ENCODE assay signal across 1 cellular context in genomic region chr9:101387871-101388506, GRCh38.
A peak's percentile ranks its signal among the peaks of the same experiment; 100 is the strongest.
TF ChIP-seq lines count a peak whose summit lies in the region.

No MANE protein-coding gene starts in this region.

TF ChIP-seq in HepG2, 621 proteins besides CTCF, POLR2A, EP300 and RAD21 (continued from another document and continues in another):
- TF ChIP-seq, protein P1, sequence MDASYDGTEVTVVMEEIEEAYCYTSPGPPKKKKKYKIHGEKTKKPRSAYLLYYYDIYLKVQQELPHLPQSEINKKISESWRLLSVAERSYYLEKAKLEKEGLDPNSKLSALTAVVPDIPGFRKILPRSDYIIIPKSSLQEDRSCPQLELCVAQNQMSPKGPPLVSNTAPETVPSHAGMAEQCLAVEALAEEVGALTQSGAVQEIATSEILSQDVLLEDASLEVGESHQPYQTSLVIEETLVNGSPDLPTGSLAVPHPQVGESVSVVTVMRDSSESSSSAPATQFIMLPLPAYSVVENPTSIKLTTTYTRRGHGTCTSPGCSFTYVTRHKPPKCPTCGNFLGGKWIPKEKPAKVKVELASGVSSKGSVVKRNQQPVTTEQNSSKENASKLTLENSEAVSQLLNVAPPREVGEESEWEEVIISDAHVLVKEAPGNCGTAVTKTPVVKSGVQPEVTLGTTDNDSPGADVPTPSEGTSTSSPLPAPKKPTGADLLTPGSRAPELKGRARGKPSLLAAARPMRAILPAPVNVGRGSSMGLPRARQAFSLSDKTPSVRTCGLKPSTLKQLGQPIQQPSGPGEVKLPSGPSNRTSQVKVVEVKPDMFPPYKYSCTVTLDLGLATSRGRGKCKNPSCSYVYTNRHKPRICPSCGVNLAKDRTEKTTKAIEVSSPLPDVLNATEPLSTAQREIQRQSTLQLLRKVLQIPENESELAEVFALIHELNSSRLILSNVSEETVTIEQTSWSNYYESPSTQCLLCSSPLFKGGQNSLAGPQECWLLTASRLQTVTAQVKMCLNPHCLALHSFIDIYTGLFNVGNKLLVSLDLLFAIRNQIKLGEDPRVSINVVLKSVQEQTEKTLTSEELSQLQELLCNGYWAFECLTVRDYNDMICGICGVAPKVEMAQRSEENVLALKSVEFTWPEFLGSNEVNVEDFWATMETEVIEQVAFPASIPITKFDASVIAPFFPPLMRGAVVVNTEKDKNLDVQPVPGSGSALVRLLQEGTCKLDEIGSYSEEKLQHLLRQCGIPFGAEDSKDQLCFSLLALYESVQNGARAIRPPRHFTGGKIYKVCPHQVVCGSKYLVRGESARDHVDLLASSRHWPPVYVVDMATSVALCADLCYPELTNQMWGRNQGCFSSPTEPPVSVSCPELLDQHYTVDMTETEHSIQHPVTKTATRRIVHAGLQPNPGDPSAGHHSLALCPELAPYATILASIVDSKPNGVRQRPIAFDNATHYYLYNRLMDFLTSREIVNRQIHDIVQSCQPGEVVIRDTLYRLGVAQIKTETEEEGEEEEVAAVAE (CRISPR knock-in tag; IDR thresholded peaks at IDR 0.05; ENCODE audit: borderline replicate concordance): 0 out of 2 replicates have a peak, but pooled peaks have one; percentile 15
- TF ChIP-seq, protein P2, sequence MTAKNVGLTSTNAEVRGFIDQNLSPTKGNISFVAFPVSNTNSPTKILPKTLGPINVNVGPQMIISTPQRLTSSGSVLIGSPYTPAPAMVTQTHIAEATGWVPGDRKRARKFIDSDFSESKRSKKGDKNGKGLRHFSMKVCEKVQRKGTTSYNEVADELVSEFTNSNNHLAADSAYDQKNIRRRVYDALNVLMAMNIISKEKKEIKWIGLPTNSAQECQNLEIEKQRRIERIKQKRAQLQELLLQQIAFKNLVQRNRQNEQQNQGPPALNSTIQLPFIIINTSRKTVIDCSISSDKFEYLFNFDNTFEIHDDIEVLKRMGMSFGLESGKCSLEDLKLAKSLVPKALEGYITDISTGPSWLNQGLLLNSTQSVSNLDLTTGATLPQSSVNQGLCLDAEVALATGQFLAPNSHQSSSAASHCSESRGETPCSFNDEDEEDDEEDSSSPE (CRISPR knock-in tag; IDR thresholded peaks at IDR 0.05): no peak
- TF ChIP-seq TOPORS (CRISPR knock-in tag; IDR thresholded peaks at IDR 0.05): no peak
- TF ChIP-seq AGO1 (IDR thresholded peaks at IDR 0.05; ENCODE audit: low read depth, low read length, poor library complexity, severe bottlenecking): no peak
- no peak for TF ChIP-seq GLI4 (CRISPR knock-in tag; IDR thresholded peaks at IDR 0.05; ENCODE audit: borderline replicate concordance)
- TF ChIP-seq SP140L (CRISPR knock-in tag; IDR thresholded peaks at IDR 0.05; ENCODE audit: borderline replicate concordance): no peak
- TF ChIP-seq TBP (CRISPR knock-in tag; IDR thresholded peaks at IDR 0.05): no peak
- TF ChIP-seq ZKSCAN5 (CRISPR knock-in tag; IDR thresholded peaks at IDR 0.05): no peak
- TF ChIP-seq ARID3A (IDR thresholded peaks at IDR 0.05; ENCODE audit: low read depth, low read length): peak; percentile 76; the same call in 1 of the 2 replicates
- no peak for TF ChIP-seq SOX6 (IDR thresholded peaks at IDR 0.05)
- TF ChIP-seq SOX6 (CRISPR knock-in tag; IDR thresholded peaks at IDR 0.05): no peak; the same call in 1 of the 2 replicates
- TF ChIP-seq KDM2A (CRISPR knock-in tag; IDR thresholded peaks at IDR 0.05; ENCODE audit: borderline replicate concordance, low read depth): no peak
- TF ChIP-seq FOXP1 (IDR thresholded peaks at IDR 0.05): peak; percentile 39; the same call in 1 of the 2 replicates
- TF ChIP-seq FOXP1 (CRISPR knock-in tag; IDR thresholded peaks at IDR 0.05): peak; percentile 96
- TF ChIP-seq CCDC6 (CRISPR knock-in tag; IDR thresholded peaks at IDR 0.05): no peak
- TF ChIP-seq YEATS2 (CRISPR knock-in tag; IDR thresholded peaks at IDR 0.05; ENCODE audit: borderline replicate concordance): peak; percentile 33; the same call in 1 of the 2 replicates
- no peak for TF ChIP-seq ZFP91 (CRISPR knock-in tag; IDR thresholded peaks at IDR 0.05; ENCODE audit: borderline replicate concordance)
- no peak for TF ChIP-seq BRF2 (CRISPR knock-in tag; IDR thresholded peaks at IDR 0.05)
- TF ChIP-seq ZMAT5 (CRISPR knock-in tag; IDR thresholded peaks at IDR 0.05; ENCODE audit: borderline replicate concordance, low read depth): no peak
- TF ChIP-seq MTA1 (CRISPR knock-in tag; IDR thresholded peaks at IDR 0.05; ENCODE audit: borderline replicate concordance): no peak
- TF ChIP-seq STAT5B (CRISPR knock-in tag; IDR thresholded peaks at IDR 0.05): no peak
- no peak for TF ChIP-seq TBX2 (CRISPR knock-in tag; IDR thresholded peaks at IDR 0.05; ENCODE audit: borderline replicate concordance)
- no peak for TF ChIP-seq ZNF616 (CRISPR knock-in tag; IDR thresholded peaks at IDR 0.05; ENCODE audit: low read depth)
- TF ChIP-seq HCFC1 (IDR thresholded peaks at IDR 0.05; ENCODE audit: low read depth, low read length): no peak
- TF ChIP-seq ZNF646 (CRISPR knock-in tag; IDR thresholded peaks at IDR 0.05): no peak
- no peak for TF ChIP-seq ZNF775 (CRISPR knock-in tag; IDR thresholded peaks at IDR 0.05; ENCODE audit: borderline replicate concordance)
- TF ChIP-seq, protein P3, sequence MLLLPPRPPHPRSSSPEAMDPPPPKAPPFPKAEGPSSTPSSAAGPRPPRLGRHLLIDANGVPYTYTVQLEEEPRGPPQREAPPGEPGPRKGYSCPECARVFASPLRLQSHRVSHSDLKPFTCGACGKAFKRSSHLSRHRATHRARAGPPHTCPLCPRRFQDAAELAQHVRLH (CRISPR knock-in tag; IDR thresholded peaks at IDR 0.05; ENCODE audit: borderline replicate concordance, low read depth): 0 out of 2 replicates have a peak, but pooled peaks have one; percentile 19
- TF ChIP-seq GABPB1 (CRISPR knock-in tag; IDR thresholded peaks at IDR 0.05): no peak
- no peak for TF ChIP-seq ZNF367 (CRISPR knock-in tag; IDR thresholded peaks at IDR 0.05; ENCODE audit: borderline replicate concordance)
- TF ChIP-seq, protein P4, sequence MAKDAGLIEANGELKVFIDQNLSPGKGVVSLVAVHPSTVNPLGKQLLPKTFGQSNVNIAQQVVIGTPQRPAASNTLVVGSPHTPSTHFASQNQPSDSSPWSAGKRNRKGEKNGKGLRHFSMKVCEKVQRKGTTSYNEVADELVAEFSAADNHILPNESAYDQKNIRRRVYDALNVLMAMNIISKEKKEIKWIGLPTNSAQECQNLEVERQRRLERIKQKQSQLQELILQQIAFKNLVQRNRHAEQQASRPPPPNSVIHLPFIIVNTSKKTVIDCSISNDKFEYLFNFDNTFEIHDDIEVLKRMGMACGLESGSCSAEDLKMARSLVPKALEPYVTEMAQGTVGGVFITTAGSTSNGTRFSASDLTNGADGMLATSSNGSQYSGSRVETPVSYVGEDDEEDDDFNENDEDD (CRISPR knock-in tag; IDR thresholded peaks at IDR 0.05; ENCODE audit: borderline replicate concordance): no peak
- no peak for TF ChIP-seq ZNF274 (CRISPR knock-in tag; IDR thresholded peaks at IDR 0.05)
- TF ChIP-seq, protein P5, sequence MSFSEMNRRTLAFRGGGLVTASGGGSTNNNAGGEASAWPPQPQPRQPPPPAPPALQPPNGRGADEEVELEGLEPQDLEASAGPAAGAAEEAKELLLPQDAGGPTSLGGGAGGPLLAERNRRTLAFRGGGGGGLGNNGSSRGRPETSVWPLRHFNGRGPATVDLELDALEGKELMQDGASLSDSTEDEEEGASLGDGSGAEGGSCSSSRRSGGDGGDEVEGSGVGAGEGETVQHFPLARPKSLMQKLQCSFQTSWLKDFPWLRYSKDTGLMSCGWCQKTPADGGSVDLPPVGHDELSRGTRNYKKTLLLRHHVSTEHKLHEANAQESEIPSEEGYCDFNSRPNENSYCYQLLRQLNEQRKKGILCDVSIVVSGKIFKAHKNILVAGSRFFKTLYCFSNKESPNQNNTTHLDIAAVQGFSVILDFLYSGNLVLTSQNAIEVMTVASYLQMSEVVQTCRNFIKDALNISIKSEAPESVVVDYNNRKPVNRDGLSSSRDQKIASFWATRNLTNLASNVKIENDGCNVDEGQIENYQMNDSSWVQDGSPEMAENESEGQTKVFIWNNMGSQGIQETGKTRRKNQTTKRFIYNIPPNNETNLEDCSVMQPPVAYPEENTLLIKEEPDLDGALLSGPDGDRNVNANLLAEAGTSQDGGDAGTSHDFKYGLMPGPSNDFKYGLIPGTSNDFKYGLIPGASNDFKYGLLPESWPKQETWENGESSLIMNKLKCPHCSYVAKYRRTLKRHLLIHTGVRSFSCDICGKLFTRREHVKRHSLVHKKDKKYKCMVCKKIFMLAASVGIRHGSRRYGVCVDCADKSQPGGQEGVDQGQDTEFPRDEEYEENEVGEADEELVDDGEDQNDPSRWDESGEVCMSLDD (CRISPR knock-in tag; IDR thresholded peaks at IDR 0.05; ENCODE audit: borderline replicate concordance): no peak
- TF ChIP-seq, protein P6, sequence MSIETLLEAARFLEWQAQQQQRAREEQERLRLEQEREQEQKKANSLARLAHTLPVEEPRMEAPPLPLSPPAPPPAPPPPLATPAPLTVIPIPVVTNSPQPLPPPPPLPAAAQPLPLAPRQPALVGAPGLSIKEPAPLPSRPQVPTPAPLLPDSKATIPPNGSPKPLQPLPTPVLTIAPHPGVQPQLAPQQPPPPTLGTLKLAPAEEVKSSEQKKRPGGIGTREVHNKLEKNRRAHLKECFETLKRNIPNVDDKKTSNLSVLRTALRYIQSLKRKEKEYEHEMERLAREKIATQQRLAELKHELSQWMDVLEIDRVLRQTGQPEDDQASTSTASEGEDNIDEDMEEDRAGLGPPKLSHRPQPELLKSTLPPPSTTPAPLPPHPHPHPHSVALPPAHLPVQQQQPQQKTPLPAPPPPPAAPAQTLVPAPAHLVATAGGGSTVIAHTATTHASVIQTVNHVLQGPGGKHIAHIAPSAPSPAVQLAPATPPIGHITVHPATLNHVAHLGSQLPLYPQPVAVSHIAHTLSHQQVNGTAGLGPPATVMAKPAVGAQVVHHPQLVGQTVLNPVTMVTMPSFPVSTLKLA (IDR thresholded peaks at IDR 0.05): no peak
